1 cellular context compared by ENCODE assay signal in genomic region chr6:146027586-146028249, GRCh38.
TF ChIP-seq lines count a peak whose summit lies in the region.

No MANE protein-coding gene starts in this region.

TF ChIP-seq in K562, 482 proteins besides CTCF, POLR2A, EP300 and RAD21 (continued from another document):
- TF ChIP-seq TOE1 (IDR thresholded peaks at IDR 0.05; ENCODE audit: borderline replicate concordance): no peak
- no peak for TF ChIP-seq TOE1 (CRISPR knock-in tag; IDR thresholded peaks at IDR 0.05; ENCODE audit: borderline replicate concordance, low read depth)
- TF ChIP-seq OTX1 (CRISPR knock-in tag; IDR thresholded peaks at IDR 0.05): peak; percentile 79; the same call in 1 of the 2 replicates
- no peak for TF ChIP-seq THRAP3 (IDR thresholded peaks at IDR 0.05; ENCODE audit: borderline replicate concordance)
- TF ChIP-seq MBD1 (CRISPR knock-in tag; IDR thresholded peaks at IDR 0.05): no peak
- no peak for TF ChIP-seq ZNF253 (CRISPR knock-in tag; conservative IDR thresholded peaks at IDR 0.05)
- TF ChIP-seq POLR2B (IDR thresholded peaks at IDR 0.05; ENCODE audit: low read depth, partially characterized antibody): no peak
- no peak for TF ChIP-seq ZNF41 (CRISPR knock-in tag; conservative IDR thresholded peaks at IDR 0.05)
- no peak for TF ChIP-seq ZNF282 (CRISPR knock-in tag; IDR thresholded peaks at IDR 0.05)
- TF ChIP-seq BRD4 (IDR thresholded peaks at IDR 0.05): no peak
- no peak for TF ChIP-seq NR2F6 (CRISPR knock-in tag; IDR thresholded peaks at IDR 0.05)
- no peak for TF ChIP-seq MAFK (IDR thresholded peaks at IDR 0.05; ENCODE audit: low read length)
- TF ChIP-seq ZKSCAN8 (CRISPR knock-in tag; IDR thresholded peaks at IDR 0.05): no peak
- no peak for TF ChIP-seq VEZF1 (CRISPR knock-in tag; IDR thresholded peaks at IDR 0.05)
- TF ChIP-seq THRB (CRISPR knock-in tag; conservative IDR thresholded peaks at IDR 0.05): peak; percentile 81; the same call in 1 of the 2 replicates
- TF ChIP-seq ZNF124 (CRISPR knock-in tag; IDR thresholded peaks at IDR 0.05): no peak
- TF ChIP-seq ZNF316 (IDR thresholded peaks at IDR 0.05): no peak
- no peak for TF ChIP-seq ZBTB1 (CRISPR knock-in tag; IDR thresholded peaks at IDR 0.05; ENCODE audit: borderline replicate concordance, low read depth)
- no peak for TF ChIP-seq FOXP4 (CRISPR knock-in tag; IDR thresholded peaks at IDR 0.05; ENCODE audit: borderline replicate concordance)
- no peak for TF ChIP-seq GATA2 (CRISPR knock-in tag; IDR thresholded peaks at IDR 0.05)
- no peak for TF ChIP-seq RBM39 (optimal IDR thresholded peaks at IDR 0.05; ENCODE audit: low read depth, low read length)
- TF ChIP-seq ZBTB33 (CRISPR knock-in tag; IDR thresholded peaks at IDR 0.05): no peak
- TF ChIP-seq HBP1 (CRISPR knock-in tag; IDR thresholded peaks at IDR 0.05): peak; percentile 60; the same call in 1 of the 2 replicates
- TF ChIP-seq, protein P1, sequence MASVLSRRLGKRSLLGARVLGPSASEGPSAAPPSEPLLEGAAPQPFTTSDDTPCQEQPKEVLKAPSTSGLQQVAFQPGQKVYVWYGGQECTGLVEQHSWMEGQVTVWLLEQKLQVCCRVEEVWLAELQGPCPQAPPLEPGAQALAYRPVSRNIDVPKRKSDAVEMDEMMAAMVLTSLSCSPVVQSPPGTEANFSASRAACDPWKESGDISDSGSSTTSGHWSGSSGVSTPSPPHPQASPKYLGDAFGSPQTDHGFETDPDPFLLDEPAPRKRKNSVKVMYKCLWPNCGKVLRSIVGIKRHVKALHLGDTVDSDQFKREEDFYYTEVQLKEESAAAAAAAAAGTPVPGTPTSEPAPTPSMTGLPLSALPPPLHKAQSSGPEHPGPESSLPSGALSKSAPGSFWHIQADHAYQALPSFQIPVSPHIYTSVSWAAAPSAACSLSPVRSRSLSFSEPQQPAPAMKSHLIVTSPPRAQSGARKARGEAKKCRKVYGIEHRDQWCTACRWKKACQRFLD (CRISPR knock-in tag; IDR thresholded peaks at IDR 0.05): no peak
- no peak for TF ChIP-seq ZKSCAN3 (CRISPR knock-in tag; IDR thresholded peaks at IDR 0.05)
- 0 out of 2 replicates have a peak, but pooled peaks have one; percentile 51 for TF ChIP-seq MCM3 (IDR thresholded peaks at IDR 0.05)
- no peak for TF ChIP-seq JUND (IDR thresholded peaks at IDR 0.05; ENCODE audit: borderline replicate concordance, low read depth, low read length)
- TF ChIP-seq JUND (tag; IDR thresholded peaks at IDR 0.05; ENCODE audit: borderline replicate concordance, low read depth, low read length): no peak
